3 cellular contexts compared by ENCODE assay signal in the genomic region with DNA sequence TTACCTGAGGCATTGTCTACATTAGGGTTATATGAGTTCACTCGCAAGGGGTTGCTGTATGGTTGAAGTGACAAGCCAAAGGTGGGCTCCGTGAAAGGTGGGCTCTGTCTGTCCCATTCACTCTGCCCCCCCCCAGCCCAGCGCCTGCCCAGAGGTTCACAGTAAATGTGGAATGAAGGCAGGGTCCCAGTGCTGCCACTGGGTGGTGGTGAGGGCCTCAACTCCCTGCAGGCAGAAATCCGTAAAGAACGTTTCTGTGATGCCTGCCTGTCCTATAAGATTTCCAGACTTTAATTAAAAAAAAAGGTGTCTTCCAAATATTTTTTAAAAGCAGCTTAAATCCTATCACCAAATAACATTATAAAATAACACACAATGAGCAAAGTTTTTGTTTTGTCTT. TPM values are rescaled to one million over a fixed set of nuclear protein-coding genes. Genes with fewer than 3 reads are reported as not detected.
"Had no signal": no experiment of that assay in that cellular context is flagged by ENCODE, and none has a peak within 500 bp of the region (broad histone marks: within the 10 kb centered on the region; RNA-seq: fewer than 3 reads in every experiment).

No MANE protein-coding gene starts in this region.

RNA-seq across cellular contexts. Expression of a gene that starts 31.4 kb away (rescaled TPM):
- total RNA-seq: HFFc6, HT1080, IMR-90 had no signal
- polyA plus RNA-seq: IMR-90 had no signal
